Comparison of ENCODE assay signal across 7 cellular contexts in the genomic region with DNA sequence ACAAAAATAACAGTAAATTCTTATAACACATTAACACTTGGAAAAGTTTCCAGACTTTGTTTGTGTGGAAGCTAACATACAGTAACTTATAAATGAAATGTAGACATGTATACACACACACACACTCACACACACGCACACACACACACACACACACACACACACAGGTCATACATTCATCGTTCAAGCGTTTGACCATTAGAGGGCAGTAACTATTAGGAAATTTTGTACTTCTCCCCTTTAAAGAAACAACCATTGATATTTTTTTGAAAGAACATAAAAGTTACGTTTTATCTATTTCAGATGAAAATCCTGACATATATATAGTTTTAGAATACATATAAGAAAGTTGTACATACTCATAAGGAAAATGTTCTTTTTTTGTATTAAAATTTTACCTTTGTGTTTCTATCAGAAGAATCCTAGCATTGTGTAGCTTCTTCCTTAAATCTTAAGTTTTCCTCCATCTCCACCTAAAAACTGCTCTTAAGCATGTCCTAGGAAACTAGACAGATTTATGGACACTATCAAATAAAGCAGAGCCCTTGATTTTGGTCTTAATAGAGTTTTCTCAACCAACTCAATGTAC. TPM values are rescaled to one million over a fixed set of nuclear protein-coding genes. Genes with fewer than 3 reads are reported as not detected.
DNase-seq lines count a peak whose midpoint lies in the region; ATAC-seq and TF ChIP-seq lines count a peak whose summit lies in the region.

No MANE protein-coding gene starts in this region.

- peak; percentile 39 for TF ChIP-seq CTCF in MCF 10A (IDR thresholded peaks at IDR 0.05; ENCODE audit: unreplicated experiment)
- TF ChIP-seq CTCF in testis (IDR thresholded peaks at IDR 0.05), result peak in 1 of 3 experiments; percentile 28

- no peak overlapping the region for H3K4me3 Mint-ChIP-seq in MCF 10A (ENCODE audit: unreplicated experiment)

- no TSS peak for BruUV-seq in MCF 10A (replicated peaks; lab: Mats Ljungman, UMichigan)

- no peak for TF ChIP-seq POLR2A in testis (IDR thresholded peaks at IDR 0.05)

- H3K4me1 Mint-ChIP-seq in MCF 10A (ENCODE audit: insufficient read depth, unreplicated experiment), result no peaks in the 10 kb centered on the region

- H3K4me3 ChIP-seq in testis, result no peak overlapping the region

- ATAC-seq in GM18498 (IDR thresholded peaks at IDR 0.05; ENCODE audit: unreplicated experiment) (peak; percentile 85), HG02885 (IDR thresholded peaks at IDR 0.05; ENCODE audit: poor library complexity, unreplicated experiment) (peak; percentile 85), HG02840 (IDR thresholded peaks at IDR 0.05; ENCODE audit: low FRiP score, unreplicated experiment) (no peak)

- peak; percentile 49 for DNase-seq in NCI-H460 (ENCODE audit: extremely low read depth, low read depth)
- DNase-seq in MCF 10A (ENCODE audit: unreplicated experiment), result peak; percentile 60
- DNase-seq in lung microvascular endothelial cell (ENCODE audit: low read depth in 2 of 2), result peak; percentile 61 to 64
- no peak for DNase-seq in testis

- POLR2A ChIA-PET in MCF 10A (lab: Yijun Ruan, JAX), result no interaction called here

- no peaks in the 10 kb centered on the region for H3K9me3 ChIP-seq in testis

- no peaks in the 10 kb centered on the region for H3K36me3 Mint-ChIP-seq in MCF 10A (ENCODE audit: insufficient read depth, unreplicated experiment)

- H3K27ac Mint-ChIP-seq in MCF 10A (ENCODE audit: low read depth, unreplicated experiment), result no peak overlapping the region

- WGBS in testis, 2 donors, result 20 to 27% methylated on average over 4 of the region's 4 CpGs

- H3K4me1 ChIP-seq in testis, result no peaks in the 10 kb centered on the region

- no peaks in the 10 kb centered on the region for H3K27me3 Mint-ChIP-seq in MCF 10A (ENCODE audit: insufficient read depth, unreplicated experiment)

- H3K27me3 ChIP-seq in testis, result no peaks in the 10 kb centered on the region

- CTCF ChIA-PET in MCF 10A (lab: Yijun Ruan, JAX), result interaction anchor here (0.5 to 4.3 kb wide), 28 partner anchors 10 to 790 kb away, joined by 3 to 49 read pairs (median 3); no protein-coding TSS in a partner anchor

- H3K27ac ChIP-seq in testis, result no peak overlapping the region

- H3K9me3 Mint-ChIP-seq in MCF 10A (ENCODE audit: unreplicated experiment), result no peaks in the 10 kb centered on the region

- intact Hi-C loops in MCF 10A (cut with micrococcal nuclease), result loop anchor here (1.0 to 2.0 kb wide), 2 partner anchors 290 to 786 kb away; no protein-coding TSS in a partner anchor
- intact Hi-C loops in testis (cut with DNase I; ENCODE audit: low total_unique reads), result no loop called here

- no peaks in the 10 kb centered on the region for H3K36me3 ChIP-seq in testis (ENCODE audit: low read depth, missing control alignments)

RNA-seq across cellular contexts. Expression of gene PTPRQ, which starts 29.0 kb away (rescaled TPM):
- total RNA-seq in NCI-H460 (2014; rRNA removed; shearing (Covaris generic)), result 0.17 and 0.43 TPM in 2 replicates
- polyA plus RNA-seq in NCI-H460 (2014; cell fraction: nucleus; rRNA removed), result 0.24 and 15.1 TPM in 2 replicates
- total RNA-seq in MCF 10A (2022) (not detected in 2 replicates), lung microvascular endothelial cell (not detected in 2 replicates), testis (1 to 10 TPM; 1.4 to 3.7 TPM)
- polyA plus RNA-seq in testis (ENCODE audit: insufficient read depth, low read depth, low replicate concordance), result 3.8 TPM
